ENCODE assay signal across 22 cellular contexts in genomic region chr20:23101696-23102095, GRCh38. TPM values are rescaled to one million over a fixed set of nuclear protein-coding genes. Genes with fewer than 3 reads are reported as not detected.
A peak's percentile ranks its signal among the peaks of the same experiment; 100 is the strongest.
DNase-seq lines count a peak whose midpoint lies in the region; FAIRE-seq and TF ChIP-seq lines count a peak whose summit lies in the region.
"Had no signal": no experiment of that assay in that cellular context is flagged by ENCODE, and none has a peak within 500 bp of the region (broad histone marks: within the 10 kb centered on the region; RNA-seq: fewer than 3 reads in every experiment).

No MANE protein-coding gene starts in this region.

- H3K36me3 ChIP-seq in BLaER1 treated with 17β-estradiol and CSF1 and Interleukin-3, amounts not matched to agents 10 nM and 100 nM: no peaks in the 10 kb centered on the region
- H3K36me3 ChIP-seq in ascending aorta (no peaks in the 10 kb centered on the region), kidney (ENCODE audit: control insufficient read depth in 1 of 2, insufficient read depth in 2 of 2, low read length in 2 of 2) (no peaks in the 10 kb centered on the region), suprapubic skin (no peaks in the 10 kb centered on the region)
- H3K36me3 ChIP-seq: BLaER1 had no signal

- H3K4me3 ChIP-seq in BLaER1 treated with 17β-estradiol and CSF1 and Interleukin-3, amounts not matched to agents 10 nM and 100 nM: no peak overlapping the region
- no peak overlapping the region for H3K4me3 ChIP-seq in ascending aorta
- no peak overlapping the region for H3K4me3 ChIP-seq in kidney (ENCODE audit: low read length in 2 of 2)
- H3K4me3 ChIP-seq in suprapubic skin: no peak overlapping the region
- H3K4me3 ChIP-seq: BLaER1, GM23248 had no signal

- H3K4me2 ChIP-seq in BLaER1 treated with 17β-estradiol and CSF1 and Interleukin-3, amounts not matched to agents 10 nM and 100 nM: peak overlapping the region; percentile 76 to 91 (median 83); a peak in 19 of 22 replicates

- TF ChIP-seq CTCF in ascending aorta (IDR thresholded peaks at IDR 0.05): no peak
- no peak for TF ChIP-seq CTCF in kidney (IDR thresholded peaks at IDR 0.05; ENCODE audit: borderline replicate concordance, extremely low read depth, insufficient read depth)
- no peak for TF ChIP-seq CTCF in suprapubic skin (IDR thresholded peaks at IDR 0.05)
- TF ChIP-seq CTCF in nephron progenitor cell (IDR thresholded peaks at IDR 0.05): no peak
- no peak for TF ChIP-seq CTCF in HFFc6 (IDR thresholded peaks at IDR 0.05)

- H3K27me3 ChIP-seq in BLaER1 treated with 17β-estradiol and CSF1 and Interleukin-3, amounts not matched to agents 10 nM and 100 nM: no peaks in the 10 kb centered on the region
- H3K27me3 ChIP-seq in ascending aorta (no peaks in the 10 kb centered on the region), suprapubic skin (no peaks in the 10 kb centered on the region)
- H3K27me3 ChIP-seq: BLaER1 had no signal

- H3K9me3 ChIP-seq in BLaER1 treated with 17β-estradiol and CSF1 and Interleukin-3, amounts not matched to agents 10 nM and 100 nM (replicated peaks in 1 of 11): no peaks in the 10 kb centered on the region
- no peaks in the 10 kb centered on the region for H3K9me3 ChIP-seq in ascending aorta
- H3K9me3 ChIP-seq in kidney (ENCODE audit: control insufficient read depth in 1 of 2, low read length in 2 of 2): no peaks in the 10 kb centered on the region
- H3K9me3 ChIP-seq in suprapubic skin: no peaks in the 10 kb centered on the region
- H3K9me3 ChIP-seq: BLaER1 had no signal

- H3K4me1 ChIP-seq in BLaER1 treated with 17β-estradiol and CSF1 and Interleukin-3, amounts not matched to agents 10 nM and 100 nM: peaks cover 28 to 100% (median 65%) of the 10 kb centered on the region in 10 experiments
- no peaks in the 10 kb centered on the region for H3K4me1 ChIP-seq in ascending aorta
- H3K4me1 ChIP-seq in kidney (ENCODE audit: control insufficient read depth in 1 of 2, insufficient read depth in 1 of 2, low read depth in 1 of 2, low read length in 2 of 2): peaks cover 7% of the 10 kb centered on the region in 2 donors
- peaks cover 93% of the 10 kb centered on the region for H3K4me1 ChIP-seq in suprapubic skin

- H3K9ac ChIP-seq in BLaER1 treated with 17β-estradiol and CSF1 and Interleukin-3, amounts not matched to agents 10 nM and 100 nM: no peak overlapping the region
- no peak overlapping the region for H3K9ac ChIP-seq in kidney (ENCODE audit: low read length in 2 of 2)
- H3K9ac ChIP-seq: BLaER1, GM23248 had no signal

- H3K27ac Mint-ChIP-seq in nephron progenitor cell (no peak overlapping the region), HFFc6 (no peak overlapping the region)
- H3K27ac Mint-ChIP-seq: CD8-positive, alpha-beta T cell; IgD-negative memory B cell had no signal

- TF ChIP-seq EP300 in suprapubic skin (IDR thresholded peaks at IDR 0.05): no peak

- H3K4me1 Mint-ChIP-seq in nephron progenitor cell (peaks cover 43% of the 10 kb centered on the region), HFFc6 (ENCODE audit: low read depth) (no peaks in the 10 kb centered on the region; the same call in 1 of the 2 replicates)
- H3K4me1 Mint-ChIP-seq: IgD-negative memory B cell had no signal

- WGBS in suprapubic skin: 87% methylated on average over 3 of the region's 4 CpGs

- intact Hi-C loops in ascending aorta (cut with DNase I) (no loop called here), kidney (cut with DNase I) (no loop called here)

- H3K36me3 Mint-ChIP-seq in nephron progenitor cell (ENCODE audit: low read depth) (no peaks in the 10 kb centered on the region), HFFc6 (ENCODE audit: low read depth) (no peaks in the 10 kb centered on the region)
- H3K36me3 Mint-ChIP-seq: CD8-positive, alpha-beta T cell; IgD-negative memory B cell had no signal

- peak overlapping the region in 1 of 11 experiments; percentile 8; a peak in 3 of 22 replicates for H3K27ac ChIP-seq in BLaER1 treated with 17β-estradiol and CSF1 and Interleukin-3, amounts not matched to agents 10 nM and 100 nM
- H3K27ac ChIP-seq in ascending aorta (no peak overlapping the region), kidney (ENCODE audit: low read depth in 2 of 2, low read length in 2 of 2) (no peak overlapping the region), suprapubic skin (peak overlapping the region; percentile 55)
- H3K27ac ChIP-seq: BLaER1, GM23248 had no signal

- H4K20me1 ChIP-seq in BLaER1 treated with 17β-estradiol and CSF1 and Interleukin-3, amounts not matched to agents 10 nM and 100 nM: no peaks in the 10 kb centered on the region
- H4K20me1 ChIP-seq: BLaER1 had no signal

- H3K27me3 Mint-ChIP-seq in nephron progenitor cell (ENCODE audit: low read depth, poor library complexity): peaks cover 4% of the 10 kb centered on the region
- peaks cover 23% of the 10 kb centered on the region for H3K27me3 Mint-ChIP-seq in HFFc6 (ENCODE audit: insufficient read depth)

- no peak overlapping the region for H3K4me3 Mint-ChIP-seq in nephron progenitor cell
- no peak overlapping the region for H3K4me3 Mint-ChIP-seq in HFFc6
- H3K4me3 Mint-ChIP-seq: CD8-positive, alpha-beta T cell; IgD-negative memory B cell had no signal

- FAIRE-seq in kidney (lab: Jason Lieb, UNC): no peak
- FAIRE-seq: G401.6, GM12892, GM18507, H54, HepG2 had no signal

- H3K9me3 Mint-ChIP-seq in nephron progenitor cell: peaks cover 4% of the 10 kb centered on the region
- H3K9me3 Mint-ChIP-seq in HFFc6: no peaks in the 10 kb centered on the region
- H3K9me3 Mint-ChIP-seq: CD8-positive, alpha-beta T cell had no signal

- TF ChIP-seq POLR2A in suprapubic skin (IDR thresholded peaks at IDR 0.05): no peak

- DNase-seq in ascending aorta (ENCODE audit: low spot score in 2 of 2) (peak; percentile 6 to 46), kidney (peak; percentile 39), suprapubic skin (ENCODE audit: low spot score in 2 of 2) (no peak), nephron progenitor cell (no peak), dermis blood vessel endothelial cell (no peak), HFFc6 (no peak)
- DNase-seq: 8988T; Calu3; CD8-positive, alpha-beta T cell; DMS 273 treated with DMSO at 0.1 percent for 48 hours; DMS53; GM23248; HCEC 1CT had no signal

RNA-seq across cellular contexts. Expression of gene CD93, which starts 15.6 kb away (rescaled TPM):
- total RNA-seq in ascending aorta (206 TPM), kidney (104 TPM), suprapubic skin (10 to 100 TPM in 3 of 4 donors, 1 to 10 TPM in 1; 8.1 to 25.1 (median 16.2) TPM), dermis blood vessel endothelial cell (361 and 441 TPM in 2 replicates)
- polyA plus RNA-seq in kidney (ENCODE audit: insufficient read depth, low read depth, low replicate concordance): 9.9 TPM
- total RNA-seq in HFFc6 (2021; fragmentation: NEBNext Ultra II Directional; extraction: Animal tissue kit (Norgen Biotek cat#: 25700)): not detected
- total RNA-seq: Calu3, GM23248, HepG2 had no signal
- polyA plus RNA-seq: HepG2, IgD-negative memory B cell had no signal

RNA-seq across cellular contexts. Expression of gene THBD, which starts 52.2 kb away (rescaled TPM):
- total RNA-seq in ascending aorta: 326 TPM
- total RNA-seq in kidney: 48.1 TPM
- 9.7 TPM for polyA plus RNA-seq in kidney (ENCODE audit: insufficient read depth, low read depth, low replicate concordance)
- total RNA-seq in suprapubic skin: 100 to 1,000 TPM in 3 of 4 donors, 10 to 100 TPM in 1; 39.7 to 329 (median 241) TPM
- total RNA-seq in dermis blood vessel endothelial cell: 33.4 and 34.0 TPM in 2 replicates
- under 1 TPM; 0.05 to 0.11 (median 0.09) TPM for total RNA-seq in HFFc6 (2021; fragmentation: NEBNext Ultra II Directional; extraction: Animal tissue kit (Norgen Biotek cat#: 25700))
- total RNA-seq: A673, Calu3, HepG2 had no signal
- polyA plus RNA-seq: IgD-negative memory B cell had no signal

Comparison
In these comparisons a context has a peak if more than half of its experiments do, and no peak if none do; other contexts are left out.
1. DNase-seq: peak in ascending aorta (2 of 2) and kidney (single experiment); none in suprapubic skin (0 of 2), nephron progenitor cell (single experiment), dermis blood vessel endothelial cell (single experiment) and HFFc6 (single experiment).
2. RNA of gene CD93, which starts 15.6 kb away (total RNA-seq): 361 to 441 TPM in dermis blood vessel endothelial cell, 206 TPM in ascending aorta (single experiment), 104 TPM in kidney (single experiment) and 8.1 to 25.1 TPM in suprapubic skin; not detected in HFFc6; every median in the first group is over 4 times any median in the second.
3. RNA of gene THBD, which starts 52.2 kb away (total RNA-seq): 326 TPM in ascending aorta (single experiment), 39.7 to 329 TPM in suprapubic skin, 48.1 TPM in kidney (single experiment) and 33.4 to 34.0 TPM in dermis blood vessel endothelial cell; 0.05 to 0.11 TPM in HFFc6; every median in the first group is over 10 times any median in the second.